2 cellular contexts compared by ENCODE assay signal in genomic region chr9:127154003-127154389, GRCh38.
TF ChIP-seq lines count a peak whose summit lies in the region.

No MANE protein-coding gene starts in this region.

TF ChIP-seq in GM23338, 12 proteins besides CTCF, POLR2A, EP300 and RAD21 (continued from another document):
- TF ChIP-seq ZNF331 (CRISPR knock-in tag; IDR thresholded peaks at IDR 0.05; ENCODE audit: low read depth) = no peak

TF ChIP-seq in WTC11, 78 proteins besides CTCF, POLR2A, EP300 and RAD21 (continued from another document):
- TF ChIP-seq NFE2L1 (CRISPR knock-in tag; IDR thresholded peaks at IDR 0.05) = no peak
- TF ChIP-seq ZNF532 (CRISPR knock-in tag; IDR thresholded peaks at IDR 0.05; ENCODE audit: borderline replicate concordance) = no peak
- TF ChIP-seq ATF2 (CRISPR knock-in tag; IDR thresholded peaks at IDR 0.05; ENCODE audit: borderline replicate concordance, low read depth) = no peak
- TF ChIP-seq ZBTB21 (CRISPR knock-in tag; IDR thresholded peaks at IDR 0.05; ENCODE audit: borderline replicate concordance) = no peak
- TF ChIP-seq HMGA2 (CRISPR knock-in tag; IDR thresholded peaks at IDR 0.05) = no peak
- TF ChIP-seq GABPB1 (CRISPR knock-in tag; IDR thresholded peaks at IDR 0.05) = no peak
- TF ChIP-seq ZNF263 (CRISPR knock-in tag; IDR thresholded peaks at IDR 0.05; ENCODE audit: low read depth) = no peak
- TF ChIP-seq TEAD4 (CRISPR knock-in tag; IDR thresholded peaks at IDR 0.05) = no peak
- no peak for TF ChIP-seq PRRX2 (CRISPR knock-in tag; IDR thresholded peaks at IDR 0.05)
- TF ChIP-seq ZNF138 (CRISPR knock-in tag; conservative IDR thresholded peaks at IDR 0.05) = no peak
- TF ChIP-seq RORB (CRISPR knock-in tag; IDR thresholded peaks at IDR 0.05) = no peak
- TF ChIP-seq, protein P1, sequence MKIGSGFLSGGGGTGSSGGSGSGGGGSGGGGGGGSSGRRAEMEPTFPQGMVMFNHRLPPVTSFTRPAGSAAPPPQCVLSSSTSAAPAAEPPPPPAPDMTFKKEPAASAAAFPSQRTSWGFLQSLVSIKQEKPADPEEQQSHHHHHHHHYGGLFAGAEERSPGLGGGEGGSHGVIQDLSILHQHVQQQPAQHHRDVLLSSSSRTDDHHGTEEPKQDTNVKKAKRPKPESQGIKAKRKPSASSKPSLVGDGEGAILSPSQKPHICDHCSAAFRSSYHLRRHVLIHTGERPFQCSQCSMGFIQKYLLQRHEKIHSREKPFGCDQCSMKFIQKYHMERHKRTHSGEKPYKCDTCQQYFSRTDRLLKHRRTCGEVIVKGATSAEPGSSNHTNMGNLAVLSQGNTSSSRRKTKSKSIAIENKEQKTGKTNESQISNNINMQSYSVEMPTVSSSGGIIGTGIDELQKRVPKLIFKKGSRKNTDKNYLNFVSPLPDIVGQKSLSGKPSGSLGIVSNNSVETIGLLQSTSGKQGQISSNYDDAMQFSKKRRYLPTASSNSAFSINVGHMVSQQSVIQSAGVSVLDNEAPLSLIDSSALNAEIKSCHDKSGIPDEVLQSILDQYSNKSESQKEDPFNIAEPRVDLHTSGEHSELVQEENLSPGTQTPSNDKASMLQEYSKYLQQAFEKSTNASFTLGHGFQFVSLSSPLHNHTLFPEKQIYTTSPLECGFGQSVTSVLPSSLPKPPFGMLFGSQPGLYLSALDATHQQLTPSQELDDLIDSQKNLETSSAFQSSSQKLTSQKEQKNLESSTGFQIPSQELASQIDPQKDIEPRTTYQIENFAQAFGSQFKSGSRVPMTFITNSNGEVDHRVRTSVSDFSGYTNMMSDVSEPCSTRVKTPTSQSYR (CRISPR knock-in tag; IDR thresholded peaks at IDR 0.05) = no peak
TF ChIP-seq in WTC11: peak in this region for 0.
